Comparison of ENCODE assay signal across 3 cellular contexts in genomic region chr15:64730151-64730550, GRCh38.
"Had no signal": no experiment of that assay in that cellular context is flagged by ENCODE, and none has a peak within 500 bp of the region (broad histone marks: within the 10 kb centered on the region; RNA-seq: fewer than 3 reads in every experiment).

No MANE protein-coding gene starts in this region.

- DNase-seq: GDM1, GF-D8 had no signal

- H3K4me3 ChIP-seq: GM12878 had no signal

- ATAC-seq: GM12878 had no signal
